Comparison of ENCODE assay signal across 1 cellular context in genomic region chr3:129587061-129587460, GRCh38.
TF ChIP-seq lines count a peak whose summit lies in the region.

No MANE protein-coding gene starts in this region.

TF ChIP-seq in WTC11, 78 proteins besides CTCF, POLR2A, EP300 and RAD21 (continued from another document):
- TF ChIP-seq ZNF532 (CRISPR knock-in tag; IDR thresholded peaks at IDR 0.05; ENCODE audit: borderline replicate concordance) (no peak), ZBTB21 (CRISPR knock-in tag; IDR thresholded peaks at IDR 0.05; ENCODE audit: borderline replicate concordance) (no peak), ATF3 (CRISPR knock-in tag; conservative IDR thresholded peaks at IDR 0.05) (no peak), ZNF121 (CRISPR knock-in tag; IDR thresholded peaks at IDR 0.05) (no peak), ZNF138 (CRISPR knock-in tag; conservative IDR thresholded peaks at IDR 0.05) (no peak), NR3C1 (CRISPR knock-in tag; conservative IDR thresholded peaks at IDR 0.05; ENCODE audit: low read depth) (no peak), NFYB (CRISPR knock-in tag; conservative IDR thresholded peaks at IDR 0.05; ENCODE audit: low read depth) (no peak), RORB (CRISPR knock-in tag; IDR thresholded peaks at IDR 0.05) (no peak), FOXK1 (CRISPR knock-in tag; IDR thresholded peaks at IDR 0.05) (no peak)
